ENCODE assay signal across 1 cellular context in the genomic region with DNA sequence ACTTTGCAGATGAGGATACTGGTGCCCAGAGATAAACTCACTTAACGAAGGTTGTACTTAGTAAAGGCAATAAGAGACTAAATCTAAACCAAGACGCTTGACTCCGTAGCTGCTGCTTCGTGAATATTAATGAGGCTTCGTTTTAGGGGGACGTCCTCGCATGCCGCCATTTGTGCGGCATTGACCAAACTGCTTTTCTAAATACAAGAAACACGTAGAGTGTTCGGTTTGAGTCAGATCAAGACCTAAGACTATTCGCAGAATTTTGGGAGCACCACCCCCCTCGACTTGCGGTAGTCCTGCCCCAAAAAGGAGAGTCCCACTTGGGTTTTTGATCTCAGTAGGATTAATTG.
TF ChIP-seq lines count a peak whose summit lies in the region.

No MANE protein-coding gene starts in this region.

TF ChIP-seq in GM12878, 131 proteins besides CTCF, POLR2A, EP300 and RAD21 (continued from another document):
- TF ChIP-seq ZBTB4 (CRISPR knock-in tag; IDR thresholded peaks at IDR 0.05) (no peak), EED (IDR thresholded peaks at IDR 0.05; ENCODE audit: low read depth) (no peak), TCF7 (IDR thresholded peaks at IDR 0.05; ENCODE audit: borderline replicate concordance) (no peak), CHD1 (IDR thresholded peaks at IDR 0.05; ENCODE audit: low read depth, low read length) (no peak), IKZF2 (IDR thresholded peaks at IDR 0.05) (no peak), POLR2AphosphoS5 (IDR thresholded peaks at IDR 0.05; ENCODE audit: low read length) (peak; percentile 13; the same call in 1 of the 2 replicates), GABPA (IDR thresholded peaks at IDR 0.05; ENCODE audit: low read depth) (no peak), ZNF622 (IDR thresholded peaks at IDR 0.05) (no peak)
